In genomic region chr9:128885798-128886197, GRCh38 we compare ENCODE assay signal across 14 cellular contexts. TPM values are rescaled to one million over a fixed set of nuclear protein-coding genes. Genes with fewer than 3 reads are reported as not detected.
DNase-seq lines count a peak whose midpoint lies in the region; ATAC-seq and TF ChIP-seq lines count a peak whose summit lies in the region.
"Had no signal": no experiment of that assay in that cellular context is flagged by ENCODE, and none has a peak within 500 bp of the region (broad histone marks: within the 10 kb centered on the region; RNA-seq: fewer than 3 reads in every experiment).

No MANE protein-coding gene starts in this region.

- no peak overlapping the region for H3K4me3 Mint-ChIP-seq in endodermal cell
- peak overlapping the region in 2 of 3 experiments; percentile 38 to 69 for H3K4me3 Mint-ChIP-seq in nephron

- H3K9me3 ChIP-seq in heart right ventricle: no peaks in the 10 kb centered on the region
- H3K9me3 ChIP-seq in endodermal cell (ENCODE audit: control insufficient read depth, low read length): no peaks in the 10 kb centered on the region
- H3K9me3 ChIP-seq: adrenal gland had no signal

- intact Hi-C loops in heart right ventricle (cut with DNase I) (no loop called here), cardiac septum (cut with DNase I) (no loop called here)

- no peaks in the 10 kb centered on the region for H3K9me3 Mint-ChIP-seq in endodermal cell
- H3K9me3 Mint-ChIP-seq in nephron: no peaks in the 10 kb centered on the region

- H3K4me1 ChIP-seq in heart right ventricle (peaks cover 12 to 70% (median 58%) of the 10 kb centered on the region in 9 donors), endodermal cell (ENCODE audit: control insufficient read depth, insufficient read depth, low read length) (peaks cover 11% of the 10 kb centered on the region)

- TF ChIP-seq CTCF in heart right ventricle (IDR thresholded peaks at IDR 0.05): no peak
- no peak for TF ChIP-seq CTCF in endodermal cell (conservative IDR thresholded peaks at IDR 0.05)
- TF ChIP-seq CTCF in nephron (IDR thresholded peaks at IDR 0.05; ENCODE audit: unreplicated experiment in 3 of 3): no peak

- ATAC-seq in heart right ventricle (peak in 1 of 8 donors; percentile 21), HG03280 (IDR thresholded peaks at IDR 0.05; ENCODE audit: unreplicated experiment) (no peak)

- no peaks in the 10 kb centered on the region for H3K27me3 ChIP-seq in heart right ventricle
- no peaks in the 10 kb centered on the region for H3K27me3 ChIP-seq in endodermal cell (ENCODE audit: control insufficient read depth, insufficient read depth, low read length, poor library complexity, severe bottlenecking)
- H3K27me3 ChIP-seq: adrenal gland had no signal

- H3K27ac Mint-ChIP-seq in endodermal cell: peak overlapping the region; percentile 69
- H3K27ac Mint-ChIP-seq in nephron: peak overlapping the region in 1 of 3 experiments; percentile 80

- no peak overlapping the region for H3K9ac ChIP-seq in endodermal cell (ENCODE audit: extremely low read depth, low read length, poor library complexity, severe bottlenecking)

- H3K4me1 Mint-ChIP-seq in endodermal cell: peaks cover 41% of the 10 kb centered on the region
- peaks cover 49% of the 10 kb centered on the region for H3K4me1 Mint-ChIP-seq in nephron

- H3K27me3 Mint-ChIP-seq in endodermal cell (ENCODE audit: insufficient read depth) (no peaks in the 10 kb centered on the region), nephron (ENCODE audit: low read depth) (peaks cover 2% of the 10 kb centered on the region)

- H3K36me3 Mint-ChIP-seq in endodermal cell (ENCODE audit: low read depth): peaks cover 47% of the 10 kb centered on the region
- peaks cover 27% of the 10 kb centered on the region for H3K36me3 Mint-ChIP-seq in nephron (ENCODE audit: low read depth)

- peaks cover 0 to 60% (median 7%) of the 10 kb centered on the region in 9 donors for H3K36me3 ChIP-seq in heart right ventricle
- H3K36me3 ChIP-seq in endodermal cell (ENCODE audit: control insufficient read depth, insufficient read depth, low read length): peaks cover 47% of the 10 kb centered on the region

- 55 to 61% methylated on average over 15 of the region's 15 CpGs for WGBS in heart right ventricle, 2 donors
- 91 to 94% methylated on average over 11 to 15 of the region's 15 CpGs for WGBS in endodermal cell (ENCODE audit: insufficient coverage in 1 of 2, insufficient read length in 1 of 2), 2 experiments

- H3K4me3 ChIP-seq in heart right ventricle: peak overlapping the region in 1 of 10 donors; percentile 4
- no peak overlapping the region for H3K4me3 ChIP-seq in endodermal cell (ENCODE audit: low read length)
- H3K4me3 ChIP-seq: adrenal gland had no signal

- DNase-seq in heart right ventricle (no peak), cardiac septum (ENCODE audit: low spot score) (no peak), endodermal cell (no peak), COLO668 (lab: John Stamatoyannopoulos, UW; ENCODE audit: unreplicated experiment) (no peak), midbrain (lab: John Stamatoyannopoulos, UW) (no peak), cortex of kidney (lab: John Stamatoyannopoulos, UW) (no peak)
- DNase-seq: activated CD4-positive, alpha-beta T cell treated with anti-CD3 and anti-CD28 coated beads, Interleukin-2, amount 50 U/mL, for 4 hours; adrenal gland; effector CD8-positive, alpha-beta T cell; hippocampal formation; Kasumi-1; NCI-H2081 had no signal

- H3K27ac ChIP-seq in heart right ventricle (peak overlapping the region in 8 of 10 donors; percentile 49 to 100 (median 60)), endodermal cell (ENCODE audit: low read depth, low read length) (no peak overlapping the region)
- H3K27ac ChIP-seq: adrenal gland had no signal

RNA-seq across cellular contexts. Expression of gene LRRC8A, which starts 3.9 kb away (rescaled TPM):
- total RNA-seq in heart right ventricle (10 to 100 TPM; 15.2 to 45.1 (median 19.6) TPM), cardiac septum (24.2 TPM), endodermal cell (10 to 100 TPM; 54.6 to 58.7 TPM)
- polyA plus RNA-seq in heart right ventricle: 10 to 100 TPM; 13.2 to 41.7 TPM
- polyA plus RNA-seq in endodermal cell (2013, experiment 1 of 2): 32.7 TPM
- 34.9 TPM for polyA plus RNA-seq in endodermal cell (2013, experiment 2 of 2)

RNA-seq across cellular contexts. Expression of gene KYAT1, which starts 4.0 kb away (rescaled TPM):
- total RNA-seq in heart right ventricle: 10 to 100 TPM in 7 of 10 donors, 1 to 10 TPM in 3; 8.9 to 20.3 (median 11.1) TPM
- polyA plus RNA-seq in heart right ventricle: 10 to 100 TPM; 10.9 to 12.7 TPM
- 9.2 TPM for total RNA-seq in cardiac septum
- 10 to 100 TPM; 13.6 to 25.3 TPM for total RNA-seq in endodermal cell
- 18.8 TPM for polyA plus RNA-seq in endodermal cell (2013, experiment 1 of 2)
- 16.8 TPM for polyA plus RNA-seq in endodermal cell (2013, experiment 2 of 2)

RNA-seq across cellular contexts. Expression of gene PHYHD1, which starts 35.0 kb away (rescaled TPM):
- 10 to 100 TPM; 14.7 to 38.9 (median 21.8) TPM for total RNA-seq in heart right ventricle
- polyA plus RNA-seq in heart right ventricle: 10 to 100 TPM; 26.3 to 49.2 TPM
- total RNA-seq in cardiac septum: 21.9 TPM
- 10 to 100 TPM; 15.2 to 18.0 TPM for total RNA-seq in endodermal cell
- polyA plus RNA-seq in endodermal cell (2013, experiment 1 of 2): 6.4 TPM
- polyA plus RNA-seq in endodermal cell (2013, experiment 2 of 2): 4.7 TPM

RNA-seq across cellular contexts. Expression of gene SPOUT1, which starts 56.2 kb away (rescaled TPM):
- 10 to 100 TPM in 9 of 10 donors, 1 to 10 TPM in 1; 9.9 to 22.1 (median 16.4) TPM for total RNA-seq in heart right ventricle
- 10 to 100 TPM; 20.8 to 22.4 TPM for polyA plus RNA-seq in heart right ventricle
- 18.0 TPM for total RNA-seq in cardiac septum
- total RNA-seq in endodermal cell: 10 to 100 TPM; 66.9 to 86.5 TPM
- polyA plus RNA-seq in endodermal cell (2013, experiment 1 of 2): 39.4 TPM
- 25.4 TPM for polyA plus RNA-seq in endodermal cell (2013, experiment 2 of 2)
